ENCODE assay signal across 9 cellular contexts in the genomic region with DNA sequence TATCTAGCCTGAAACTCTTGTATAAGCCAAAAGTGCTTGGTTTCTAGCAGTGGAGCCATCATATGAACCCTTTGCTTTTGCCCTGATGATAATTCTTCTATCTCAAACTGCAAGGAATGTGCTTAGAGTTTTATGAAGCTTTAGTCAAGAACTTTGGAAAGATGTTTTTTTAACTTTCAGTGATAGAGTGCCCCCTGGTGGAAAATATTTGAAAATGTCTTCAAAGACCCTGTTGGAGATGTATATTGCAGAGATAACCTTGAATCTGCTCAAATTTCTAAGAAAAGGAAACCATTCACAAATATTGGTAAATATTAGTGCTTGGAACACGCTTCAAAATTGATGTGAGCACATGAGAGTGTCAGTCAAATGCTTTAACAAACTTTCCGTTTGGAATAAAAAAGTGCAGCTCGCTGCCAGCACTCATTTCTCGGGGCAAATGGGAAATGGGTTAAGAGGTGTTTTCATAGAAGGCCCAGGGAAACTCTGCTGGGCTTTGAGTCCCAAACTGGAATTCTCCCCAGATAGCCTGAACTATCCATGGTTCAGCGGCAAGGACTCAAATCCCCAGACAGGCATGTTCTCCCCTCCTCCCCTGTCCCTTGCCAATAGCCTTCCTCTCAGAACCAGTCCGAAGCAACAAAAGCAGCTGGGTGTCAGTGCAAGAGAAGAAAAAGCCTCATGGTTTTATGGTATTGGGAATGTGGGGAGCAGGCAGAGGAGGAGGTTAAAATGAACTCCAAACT.
DNase-seq lines count a peak whose midpoint lies in the region; FAIRE-seq and TF ChIP-seq lines count a peak whose summit lies in the region.
"Had no signal": no experiment of that assay in that cellular context is flagged by ENCODE, and none has a peak within 500 bp of the region (broad histone marks: within the 10 kb centered on the region; RNA-seq: fewer than 3 reads in every experiment).

No MANE protein-coding gene starts in this region.

- no peak for FAIRE-seq in small intestine (lab: Jason Lieb, UNC)

- peaks cover 71% of the 10 kb centered on the region for H3K36me3 Mint-ChIP-seq in Calu3 (ENCODE audit: insufficient read depth, unreplicated experiment)

- peaks cover 0 to 8% of the 10 kb centered on the region in 2 donors for H3K36me3 ChIP-seq in small intestine (ENCODE audit: control insufficient read depth in 2 of 2, insufficient read depth in 2 of 2, low read length in 2 of 2)

- no TSS peak for BruUV-seq in Calu3 (replicated peaks; lab: Mats Ljungman, UMichigan)

- H3K27me3 Mint-ChIP-seq in Calu3 (ENCODE audit: unreplicated experiment), result no peaks in the 10 kb centered on the region

- H3K4me1 Mint-ChIP-seq in Calu3 (ENCODE audit: low read depth, unreplicated experiment), result peaks cover 18% of the 10 kb centered on the region

- no peak overlapping the region for H3K4me3 ChIP-seq in small intestine (ENCODE audit: low read depth in 1 of 2, low read length in 2 of 2)
- H3K4me3 ChIP-seq: SK-N-MC had no signal

- H3K9me3 Mint-ChIP-seq in Calu3 (ENCODE audit: low read depth, unreplicated experiment), result no peaks in the 10 kb centered on the region

- intact Hi-C loops in Calu3 (cut with micrococcal nuclease; ENCODE audit: unreplicated experiment), result no loop called here

- no peaks in the 10 kb centered on the region for H3K4me1 ChIP-seq in small intestine (ENCODE audit: control insufficient read depth in 2 of 2, insufficient read depth in 1 of 2, low read depth in 1 of 2, low read length in 1 of 2)

- no peak for DNase-seq in Calu3
- peak; percentile 7 for DNase-seq in HS-27A (ENCODE audit: low read depth)
- DNase-seq in SKM-1 treated with dmso at 0.1 percent for 144 hours (lab: John Stamatoyannopoulos, UW; ENCODE audit: unreplicated experiment), result peak; percentile 13
- DNase-seq in foreskin melanocyte, result peak; percentile 28
- peak; percentile 36 for DNase-seq in small intestine
- no peak for DNase-seq in activated CD8-positive, alpha-beta memory T cell treated with anti-CD3 and anti-CD28 coated beads, Interleukin-2, amount 50 U/mL, for 48 hours
- DNase-seq in activated CD4-positive, alpha-beta T cell treated with anti-CD3 and anti-CD28 coated beads for 48 hours, result no peak
- DNase-seq in activated gamma-delta T cell (lab: John Stamatoyannopoulos, UW), result no peak

- H3K27ac Mint-ChIP-seq in Calu3 (ENCODE audit: unreplicated experiment), result no peak overlapping the region

- 62 to 64% (median 62%) methylated on average over 6 of the region's 6 CpGs for WGBS in small intestine, 3 donors

- no peaks in the 10 kb centered on the region for H3K9me3 ChIP-seq in small intestine (ENCODE audit: control insufficient read depth, low read depth)

- no peak overlapping the region for H3K4me3 Mint-ChIP-seq in Calu3 (ENCODE audit: low read depth, unreplicated experiment)

- H3K27ac ChIP-seq in small intestine (ENCODE audit: low read depth in 1 of 2, low read length in 1 of 2), result no peak overlapping the region
- H3K27ac ChIP-seq: SK-N-MC had no signal

- no peaks in the 10 kb centered on the region for H3K27me3 ChIP-seq in small intestine (ENCODE audit: control insufficient read depth in 2 of 2, insufficient read depth in 2 of 2, low read length in 2 of 2)

- TF ChIP-seq CTCF in Calu3 (IDR thresholded peaks at IDR 0.05; ENCODE audit: unreplicated experiment), result peak; percentile 36

- CTCF ChIA-PET in Calu3 (lab: Charles Lee), result interaction anchor here (0.6 kb wide), 1 partner anchor 441 kb away, joined by 3 read pairs; no protein-coding TSS in a partner anchor

Comparison
In these comparisons a context has a peak if more than half of its experiments do, and no peak if none do; other contexts are left out.
1. DNase-seq: peak in HS-27A (single experiment), SKM-1 treated with dmso at 0.1 percent for 144 hours (single experiment), foreskin melanocyte (single experiment) and small intestine (single experiment); none in Calu3 (single experiment), activated CD8-positive, alpha-beta memory T cell treated with anti-CD3 and anti-CD28 coated beads, Interleukin-2, amount 50 U/mL, for 48 hours (single experiment), activated CD4-positive, alpha-beta T cell treated with anti-CD3 and anti-CD28 coated beads for 48 hours (single experiment) and activated gamma-delta T cell (single experiment).